In genomic region chr14:72790887-72791566, GRCh38 we compare ENCODE assay signal across 19 cellular contexts.
DNase-seq lines count a peak whose midpoint lies in the region; ATAC-seq and TF ChIP-seq lines count a peak whose summit lies in the region.
"Had no signal": no experiment of that assay in that cellular context is flagged by ENCODE, and none has a peak within 500 bp of the region (broad histone marks: within the 10 kb centered on the region; RNA-seq: fewer than 3 reads in every experiment).

No MANE protein-coding gene starts in this region.

- DNase-seq in stimulated activated naive CD8-positive, alpha-beta T cell treated with anti-CD3 and anti-CD28 coated beads, Interleukin-15, amount 100 ng/mL, for 72 hours, result no peak
- no peak for DNase-seq in stimulated activated naive CD8-positive, alpha-beta T cell treated with anti-CD3 and anti-CD28 coated beads, Interleukin-15, Interleukin-2, amounts not matched to agents 100 U/mL and 50 U/mL, for 24 hours
- DNase-seq in heart right ventricle (peak; percentile 47 to 48), neuronal stem cell (ENCODE audit: low spot score) (no peak), SIG-M5 treated with dmso at 0.1 percent for 504 hours (lab: John Stamatoyannopoulos, UW; ENCODE audit: unreplicated experiment) (no peak)
- DNase-seq in activated CD4-positive, alpha-beta T cell treated with anti-CD3 and anti-CD28 coated beads, Interleukin-2, amount 50 U/mL, for 1 hour, result no peak
- no peak for DNase-seq in activated naive CD4-positive, alpha-beta T cell (lab: John Stamatoyannopoulos, UW)
- DNase-seq: activated CD4-positive, alpha-beta T cell treated with anti-CD3 and anti-CD28 coated beads, Interleukin-2, amount 10 ng/mL, durations not matched to agents 24 days and 14 days; CD8-positive, alpha-beta T cell; DMS79 treated with DMSO at 0.1 percent for 48 hours; effector CD4-positive, alpha-beta T cell; KBM-7; NCI-H1092; NCI-H524 treated with DMSO at 0.1 percent for 48 hours; spleen; uterus had no signal

- H3K4me1 Mint-ChIP-seq in stimulated activated naive CD8-positive, alpha-beta T cell treated with anti-CD3 and anti-CD28 coated beads, Interleukin-15, amount 100 ng/mL, for 72 hours, result peaks cover 35% of the 10 kb centered on the region
- H3K4me1 Mint-ChIP-seq: activated naive CD4-positive, alpha-beta T cell treated with anti-CD3 and anti-CD28 coated beads, Interleukin-2, amount 50 U/mL, for 24 hours had no signal

- H2BK5ac ChIP-seq in neuronal stem cell (ENCODE audit: low read length), result no peak overlapping the region

- no peak overlapping the region for H3K18ac ChIP-seq in neuronal stem cell (ENCODE audit: low read length)

- no peaks in the 10 kb centered on the region for H3K9me3 Mint-ChIP-seq in stimulated activated naive CD8-positive, alpha-beta T cell treated with anti-CD3 and anti-CD28 coated beads, Interleukin-15, amount 100 ng/mL, for 72 hours
- H3K9me3 Mint-ChIP-seq: activated CD4-positive, alpha-beta T cell treated with anti-CD3 and anti-CD28 coated beads, Interleukin-2, amount 10 ng/mL, durations not matched to agents 24 days and 14 days; activated naive CD4-positive, alpha-beta T cell treated with anti-CD3 and anti-CD28 coated beads, Interleukin-2, amount 50 U/mL, for 24 hours; CD8-positive, alpha-beta T cell had no signal

- no peak overlapping the region for H3K23ac ChIP-seq in neuronal stem cell (ENCODE audit: low read depth, low read length, poor library complexity)

- H3K27ac ChIP-seq in heart right ventricle, result peak overlapping the region; percentile 21 to 87 (median 75)
- no peak overlapping the region for H3K27ac ChIP-seq in neuronal stem cell (replicated peaks; ENCODE audit: low read length)
- H3K27ac ChIP-seq: SK-N-MC, spleen, uterus had no signal

- H2AK5ac ChIP-seq in neuronal stem cell (ENCODE audit: low read depth, low read length), result no peak overlapping the region

- H3K27me3 ChIP-seq in heart right ventricle, result no peaks in the 10 kb centered on the region
- H3K27me3 ChIP-seq in neuronal stem cell (ENCODE audit: control insufficient read depth in 3 of 3, insufficient read depth in 3 of 3, low read depth in 1 of 3, low read length in 3 of 3), result no peaks in the 10 kb centered on the region
- H3K27me3 ChIP-seq: spleen, uterus had no signal

- no peak overlapping the region for H4K8ac ChIP-seq in neuronal stem cell (ENCODE audit: low read depth, low read length)

- TF ChIP-seq CTCF in heart right ventricle (IDR thresholded peaks at IDR 0.05), result no peak

- no peak overlapping the region for H3K9ac ChIP-seq in neuronal stem cell (ENCODE audit: low read depth, low read length, poor library complexity)

- H2BK120ac ChIP-seq in neuronal stem cell (ENCODE audit: low read depth, low read length), result no peak overlapping the region

- H3K4me3 ChIP-seq in heart right ventricle (no peak overlapping the region), neuronal stem cell (ENCODE audit: low read length in 2 of 2) (no peak overlapping the region)
- H3K4me3 ChIP-seq: SK-N-MC, spleen, uterus had no signal

- no peak overlapping the region for H2BK12ac ChIP-seq in neuronal stem cell (ENCODE audit: low read length)

- no peak for ATAC-seq in stimulated activated naive CD8-positive, alpha-beta T cell treated with anti-CD3 and anti-CD28 coated beads, Interleukin-15, amount 100 ng/mL, for 72 hours
- ATAC-seq in stimulated activated naive CD8-positive, alpha-beta T cell treated with anti-CD3 and anti-CD28 coated beads, Interleukin-15, Interleukin-2, amounts not matched to agents 100 U/mL and 50 U/mL, for 24 hours, result no peak
- ATAC-seq in heart right ventricle (peak; percentile 52 to 84 (median 78)), GM18907 (IDR thresholded peaks at IDR 0.05; ENCODE audit: unreplicated experiment) (no peak)
- ATAC-seq: CD8-positive, alpha-beta T cell had no signal

- intact Hi-C loops in heart right ventricle (cut with DNase I), result no loop called here

- no peaks in the 10 kb centered on the region for H3K36me3 ChIP-seq in heart right ventricle
- H3K36me3 ChIP-seq in neuronal stem cell (replicated peaks in 1 of 2; ENCODE audit: control insufficient read depth in 2 of 2, insufficient read depth in 2 of 2, low read length in 2 of 2), result no peaks in the 10 kb centered on the region
- H3K36me3 ChIP-seq: spleen, uterus had no signal

- H3K4me3 Mint-ChIP-seq in stimulated activated naive CD8-positive, alpha-beta T cell treated with anti-CD3 and anti-CD28 coated beads, Interleukin-15, amount 100 ng/mL, for 72 hours, result peak overlapping the region in 1 of 2 donors; percentile 56
- H3K4me3 Mint-ChIP-seq: activated CD4-positive, alpha-beta T cell treated with anti-CD3 and anti-CD28 coated beads, Interleukin-2, amount 10 ng/mL, durations not matched to agents 24 days and 14 days; activated naive CD4-positive, alpha-beta T cell treated with anti-CD3 and anti-CD28 coated beads, Interleukin-2, amount 50 U/mL, for 24 hours; CD8-positive, alpha-beta T cell had no signal

- H3K14ac ChIP-seq in neuronal stem cell (ENCODE audit: low read length), result no peak overlapping the region

- no peak overlapping the region for H4K91ac ChIP-seq in neuronal stem cell (ENCODE audit: low read depth, low read length, poor library complexity)

- H3K9me3 ChIP-seq in heart right ventricle, result no peaks in the 10 kb centered on the region
- no peaks in the 10 kb centered on the region for H3K9me3 ChIP-seq in neuronal stem cell (replicated peaks in 1 of 2; ENCODE audit: control insufficient read depth in 2 of 2, insufficient read depth in 1 of 2, low read depth in 1 of 2, low read length in 2 of 2)
- H3K9me3 ChIP-seq: spleen, uterus had no signal

- H3K4me1 ChIP-seq in heart right ventricle, result peaks cover 5 to 78% (median 36%) of the 10 kb centered on the region in 9 donors
- peaks cover 3 to 11% of the 10 kb centered on the region in 2 donors for H3K4me1 ChIP-seq in neuronal stem cell (ENCODE audit: control insufficient read depth in 2 of 2, insufficient read depth in 1 of 2, low read depth in 1 of 2, low read length in 2 of 2)
- H3K4me1 ChIP-seq: uterus had no signal

- H3K4ac ChIP-seq in neuronal stem cell (ENCODE audit: low read length), result no peak overlapping the region

- peak overlapping the region; percentile 55 to 83 for H3K27ac Mint-ChIP-seq in stimulated activated naive CD8-positive, alpha-beta T cell treated with anti-CD3 and anti-CD28 coated beads, Interleukin-15, amount 100 ng/mL, for 72 hours
- H3K27ac Mint-ChIP-seq: activated CD4-positive, alpha-beta T cell treated with anti-CD3 and anti-CD28 coated beads, Interleukin-2, amount 10 ng/mL, durations not matched to agents 24 days and 14 days; activated naive CD4-positive, alpha-beta T cell treated with anti-CD3 and anti-CD28 coated beads, Interleukin-2, amount 50 U/mL, for 24 hours; CD8-positive, alpha-beta T cell had no signal

- 50 to 58% methylated on average over 10 of the region's 10 CpGs for WGBS in heart right ventricle, 2 donors
- WGBS in neuronal stem cell (ENCODE audit: extremely low coverage in 2 of 2, insufficient read length in 2 of 2, insufficient replicate concordance in 1 of 2), 2 donors, result no CpG with 5 or more reads among the region's 10 CpGs

- H3K79me1 ChIP-seq in neuronal stem cell (ENCODE audit: low read depth, low read length), result no peaks in the 10 kb centered on the region

- peak overlapping the region; percentile 57 for H2AFZ ChIP-seq in neuronal stem cell (ENCODE audit: low read length)

- no peak overlapping the region for H3K4me2 ChIP-seq in neuronal stem cell (ENCODE audit: insufficient read depth, low read length, poor library complexity, severe bottlenecking)

- H2BK15ac ChIP-seq in neuronal stem cell (ENCODE audit: low read length), result no peak overlapping the region

- no peaks in the 10 kb centered on the region for H3K27me3 Mint-ChIP-seq in stimulated activated naive CD8-positive, alpha-beta T cell treated with anti-CD3 and anti-CD28 coated beads, Interleukin-15, amount 100 ng/mL, for 72 hours
- H3K27me3 Mint-ChIP-seq: activated CD4-positive, alpha-beta T cell treated with anti-CD3 and anti-CD28 coated beads, Interleukin-2, amount 10 ng/mL, durations not matched to agents 24 days and 14 days; activated naive CD4-positive, alpha-beta T cell treated with anti-CD3 and anti-CD28 coated beads, Interleukin-2, amount 50 U/mL, for 24 hours had no signal

Comparison
In these comparisons a context has a peak if more than half of its experiments do, and no peak if none do; other contexts are left out.
1. ATAC-seq: peak in heart right ventricle (8 of 8); none in stimulated activated naive CD8-positive, alpha-beta T cell treated with anti-CD3 and anti-CD28 coated beads, Interleukin-15, amount 100 ng/mL, for 72 hours (single experiment), stimulated activated naive CD8-positive, alpha-beta T cell treated with anti-CD3 and anti-CD28 coated beads, Interleukin-15, Interleukin-2, amounts not matched to agents 100 U/mL and 50 U/mL, for 24 hours (single experiment) and GM18907 (single experiment).
2. DNase-seq: peak in heart right ventricle (2 of 2); none in stimulated activated naive CD8-positive, alpha-beta T cell treated with anti-CD3 and anti-CD28 coated beads, Interleukin-15, amount 100 ng/mL, for 72 hours (0 of 2), stimulated activated naive CD8-positive, alpha-beta T cell treated with anti-CD3 and anti-CD28 coated beads, Interleukin-15, Interleukin-2, amounts not matched to agents 100 U/mL and 50 U/mL, for 24 hours (single experiment), neuronal stem cell (single experiment), SIG-M5 treated with dmso at 0.1 percent for 504 hours (single experiment), activated CD4-positive, alpha-beta T cell treated with anti-CD3 and anti-CD28 coated beads, Interleukin-2, amount 50 U/mL, for 1 hour (single experiment) and activated naive CD4-positive, alpha-beta T cell (0 of 4).